ENCODE assay signal across 8 cellular contexts in genomic region chr7:97499204-97499603, GRCh38.
DNase-seq lines count a peak whose midpoint lies in the region; TF ChIP-seq lines count a peak whose summit lies in the region.

No MANE protein-coding gene starts in this region.

- no peaks in the 10 kb centered on the region for H3K27me3 Mint-ChIP-seq in nephron (ENCODE audit: low read depth)

- POLR2A ChIA-PET in HEK293 (lab: Yijun Ruan, JAX) = no interaction called here

- CTCF ChIA-PET in HEK293 (lab: Yijun Ruan, JAX) = interaction anchor here (0.6 to 1.9 kb wide), 9 partner anchors 12 to 1583 kb away, joined by 3 to 10 read pairs (median 4); no protein-coding TSS in a partner anchor

- H3K4me1 ChIP-seq in HEK293 (ENCODE audit: control insufficient read depth, insufficient read depth, low read length) = no peaks in the 10 kb centered on the region

- H3K9me3 Mint-ChIP-seq in nephron = peaks cover 4% of the 10 kb centered on the region

- H3K27ac ChIP-seq in HEK293 (ENCODE audit: extremely low read depth, low read depth, low read length) = no peak overlapping the region

- TF ChIP-seq CTCF in HEK293 (tag by site-specific recombination; IDR thresholded peaks at IDR 0.05) (no peak), cardiac fibroblast (IDR thresholded peaks at IDR 0.05; ENCODE audit: low read depth, low read length) (peak; percentile 42), nephron (IDR thresholded peaks at IDR 0.05; ENCODE audit: unreplicated experiment in 3 of 3) (peak; percentile 36 to 58 (median 46))

- DNase-seq in stimulated activated CD4-positive, alpha-beta T cell treated with anti-CD3 and anti-CD28 coated beads, Interleukin-15, amount 100 ng/mL, for 24 hours = peak; percentile 20
- DNase-seq in stimulated activated CD4-positive, alpha-beta T cell treated with anti-CD3 and anti-CD28 coated beads, Interleukin-4, amount 100 ng/mL, for 4 hours = no peak
- DNase-seq in NCI-H226 (peak; percentile 12), cardiac fibroblast (ENCODE audit: low read depth in 2 of 2) (peak; percentile 19 to 32), amniotic stem cell (lab: John Stamatoyannopoulos, UW) (no peak), dedifferentiated amniotic fluid mesenchymal stem cell (ENCODE audit: extremely low spot score) (no peak)

- H3K4me3 Mint-ChIP-seq in nephron = no peak overlapping the region

- no peaks in the 10 kb centered on the region for H3K36me3 ChIP-seq in HEK293 (ENCODE audit: control insufficient read depth in 2 of 2, insufficient read depth in 1 of 2, low read length in 2 of 2)

- no peaks in the 10 kb centered on the region for H3K9me3 ChIP-seq in HEK293 (ENCODE audit: control insufficient read depth, insufficient read depth, low read depth, low read length)

- H3K27ac Mint-ChIP-seq in nephron = no peak overlapping the region

- H3K36me3 Mint-ChIP-seq in nephron (ENCODE audit: low read depth) = no peaks in the 10 kb centered on the region

- no peaks in the 10 kb centered on the region for H3K4me1 Mint-ChIP-seq in nephron

- H3K4me3 ChIP-seq in HEK293 (ENCODE audit: low read depth, low read length) = no peak overlapping the region
- H3K4me3 ChIP-seq in cardiac fibroblast (replicated peaks in 1 of 2; ENCODE audit: low read depth in 2 of 2, low read length in 2 of 2) = no peak overlapping the region

TF ChIP-seq in HEK293, 187 proteins besides CTCF, POLR2A, EP300 and RAD21:
- TF ChIP-seq ZNF692 (tag by site-specific recombination; IDR thresholded peaks at IDR 0.05) (no peak), GLI2 (tag by site-specific recombination; IDR thresholded peaks at IDR 0.05; ENCODE audit: borderline replicate concordance, low read depth) (no peak), ZNF654 (tag by site-specific recombination; IDR thresholded peaks at IDR 0.05; ENCODE audit: low read depth) (peak; percentile 39)

Comparison
In these comparisons a context has a peak if more than half of its experiments do, and no peak if none do; other contexts are left out.
1. DNase-seq: peak in stimulated activated CD4-positive, alpha-beta T cell treated with anti-CD3 and anti-CD28 coated beads, Interleukin-15, amount 100 ng/mL, for 24 hours (single experiment), NCI-H226 (single experiment) and cardiac fibroblast (2 of 2); none in stimulated activated CD4-positive, alpha-beta T cell treated with anti-CD3 and anti-CD28 coated beads, Interleukin-4, amount 100 ng/mL, for 4 hours (0 of 2), amniotic stem cell (single experiment) and dedifferentiated amniotic fluid mesenchymal stem cell (single experiment).